In genomic region chr2:148719195-148719749, GRCh38 we compare ENCODE assay signal across 34 cellular contexts.
DNase-seq lines count a peak whose midpoint lies in the region; ATAC-seq, FAIRE-seq and TF ChIP-seq lines count a peak whose summit lies in the region.
"Had no signal": no experiment of that assay in that cellular context is flagged by ENCODE, and none has a peak within 500 bp of the region (broad histone marks: within the 10 kb centered on the region; RNA-seq: fewer than 3 reads in every experiment).

No MANE protein-coding gene starts in this region.

- ATAC-seq in GM12878: no peak
- ATAC-seq: GM23338, Panc1 had no signal

- 78% methylated on average over 6 of the region's 6 CpGs for WGBS in GM12878 (ENCODE audit: insufficient coverage, insufficient replicate concordance, low lambda C conversion rate, missing lambda C conversion rate)

- RAD21 ChIA-PET in GM12878 (lab: Charles Lee; ENCODE audit: unreplicated experiment): no interaction called here

- CTCF ChIA-PET in CD4-positive, alpha-beta memory T cell (lab: Charles Lee; ENCODE audit: partially characterized antibody): interaction anchor here (1.4 kb wide), 1 partner anchor 210 kb away, joined by 3 read pairs; no protein-coding TSS in a partner anchor
- CTCF ChIA-PET in GM12878 (lab: Yijun Ruan, JAX): interaction anchor here (0.7 to 1.7 kb wide), 3 partner anchors 12 to 20 kb away, joined by 3 to 4 read pairs (median 3); no protein-coding TSS in a partner anchor

- TF ChIP-seq RAD21 in GM12878 (IDR thresholded peaks at IDR 0.05; ENCODE audit: insufficient read depth, low read depth, low read length): no peak

- peaks cover 76 to 93% (median 86%) of the 10 kb centered on the region in 4 donors for H3K4me1 Mint-ChIP-seq in CD4-positive, alpha-beta memory T cell

- peaks cover 76% of the 10 kb centered on the region for H3K4me1 ChIP-seq in CD4-positive, alpha-beta memory T cell (ENCODE audit: insufficient read depth, low read length)
- H3K4me1 ChIP-seq in GM12878 (ENCODE audit: control insufficient read depth, insufficient read depth, low read length): peaks cover 15% of the 10 kb centered on the region
- H3K4me1 ChIP-seq in neutrophil (ENCODE audit: control insufficient read depth in 1 of 2, insufficient read depth in 1 of 2, low read depth in 1 of 2, low read length in 1 of 2): peaks cover 7 to 17% of the 10 kb centered on the region in 2 experiments

- peaks cover 20 to 34% of the 10 kb centered on the region in 2 donors for H3K36me3 Mint-ChIP-seq in CD4-positive, alpha-beta memory T cell

- H3K9me3 Mint-ChIP-seq in CD4-positive, alpha-beta memory T cell: peaks cover 0 to 6% (median 0%) of the 10 kb centered on the region in 8 donors
- H3K9me3 Mint-ChIP-seq: GM23338 had no signal

- DNase-seq in CD4-positive, alpha-beta memory T cell: no peak
- DNase-seq in GM12878 (ENCODE audit: low read depth, low spot score): no peak
- DNase-seq in SKM-1 (lab: John Stamatoyannopoulos, UW; ENCODE audit: unreplicated experiment): no peak
- DNase-seq in activated CD8-positive, alpha-beta memory T cell treated with anti-CD3 and anti-CD28 coated beads, Interleukin-2, amount 50 U/mL, for 4 hours: no peak
- DNase-seq in amniotic stem cell (lab: John Stamatoyannopoulos, UW): no peak
- DNase-seq: activated CD4-positive, alpha-beta T cell treated with anti-CD3 and anti-CD28 coated beads, Interleukin-2, amount 10 ng/mL, durations not matched to agents 24 days and 14 days; activated naive CD4-positive, alpha-beta T cell treated with anti-CD3 and anti-CD28 coated beads for 36 hours; Calu3; DMS79; effector CD8-positive, alpha-beta T cell; GDM1; HFFc6; hypothalamus; left colon; NCI-H146; NCI-H345; NCI-H69; stimulated activated CD4-positive, alpha-beta T cell treated with anti-CD3 and anti-CD28 coated beads, Interleukin-1b, Interleukin-23, amount 100 ng/mL, for 48 hours; stomach; SW 1271; T-helper 9 cell had no signal

- peak overlapping the region; percentile 24 for H3K27ac ChIP-seq in C4-2B
- H3K27ac ChIP-seq in CD4-positive, alpha-beta memory T cell (ENCODE audit: low read depth, low read length): no peak overlapping the region
- no peak overlapping the region for H3K27ac ChIP-seq in GM12878 (ENCODE audit: control insufficient read depth, insufficient read depth)
- H3K27ac ChIP-seq in neutrophil: peak overlapping the region; percentile 15
- H3K27ac ChIP-seq: ascending aorta, BLaER1, epithelial cell of prostate, parathyroid adenoma, stomach, VCaP had no signal

- no peak for TF ChIP-seq EP300 in GM12878 (IDR thresholded peaks at IDR 0.05; ENCODE audit: borderline replicate concordance in 1 of 2, control insufficient read depth in 1 of 2, low read depth in 2 of 2, low read length in 2 of 2)

- in situ Hi-C loops in GM12878 (cut with MboI): no loop called here

- no peak for TF ChIP-seq POLR2A in GM12878 (IDR thresholded peaks at IDR 0.05; ENCODE audit: low read depth, low read length)

- H3K9ac ChIP-seq in GM12878 (ENCODE audit: control insufficient read depth, insufficient read depth, low read length): no peak overlapping the region
- H3K9ac ChIP-seq: BLaER1, parathyroid adenoma had no signal

- no peak for FAIRE-seq in GM12878 (lab: Jason Lieb, UNC)
- FAIRE-seq: colon had no signal

- POLR2A ChIA-PET in CD4-positive, alpha-beta memory T cell (lab: Charles Lee; ENCODE audit: partially characterized antibody): no interaction called here
- POLR2A ChIA-PET in GM12878 (lab: Charles Lee): no interaction called here

- H3K27ac Mint-ChIP-seq in CD4-positive, alpha-beta memory T cell: peak overlapping the region in 4 of 7 donors; percentile 34 to 44 (median 40)
- H3K27ac Mint-ChIP-seq: GM23338, HFFc6 had no signal

- H3K9me3 ChIP-seq in CD4-positive, alpha-beta memory T cell (ENCODE audit: control insufficient read depth in 1 of 2, low read length in 2 of 2): no peaks in the 10 kb centered on the region
- H3K9me3 ChIP-seq in GM12878 (replicated peaks; ENCODE audit: control insufficient read depth, insufficient read depth, low read length): peaks cover 3% of the 10 kb centered on the region
- H3K9me3 ChIP-seq in neutrophil: no peaks in the 10 kb centered on the region
- H3K9me3 ChIP-seq: right atrium auricular region had no signal

- SMC1A ChIA-PET in GM12878 (lab: Charles Lee; ENCODE audit: uncharacterized antibody, unreplicated experiment): interaction anchor here (0.7 to 1.8 kb wide), 2 partner anchors 19 to 21 kb away, joined by 5 read pairs; no protein-coding TSS in a partner anchor

- peaks cover 12% of the 10 kb centered on the region for H3K79me2 ChIP-seq in GM12878 (ENCODE audit: control insufficient read depth, insufficient read depth, low read length)

- H3K4me3 ChIP-seq in CD4-positive, alpha-beta memory T cell (ENCODE audit: low read length in 2 of 2): no peak overlapping the region
- H3K4me3 ChIP-seq in GM12878: no peak overlapping the region
- H3K4me3 ChIP-seq in neutrophil (ENCODE audit: low read depth in 1 of 2, low read length in 1 of 2): no peak overlapping the region
- H3K4me3 ChIP-seq: ascending aorta, BLaER1, GM23338, right atrium auricular region, stomach had no signal

- TF ChIP-seq CTCF in C4-2B (conservative IDR thresholded peaks at IDR 0.05): no peak
- TF ChIP-seq CTCF in GM12878 (IDR thresholded peaks at IDR 0.05 in 2 of 3, conservative IDR thresholded peaks at IDR 0.05 in 1 of 3; ENCODE audit: control insufficient read depth in 2 of 3, extremely low read depth in 1 of 3, insufficient read depth in 1 of 3, low read depth in 3 of 3, low read length in 3 of 3): no peak
- TF ChIP-seq CTCF in neutrophil (IDR thresholded peaks at IDR 0.05): no peak

- no TSS peak for BruUV-seq in GM12878 (replicated peaks; lab: Mats Ljungman, UMichigan)

- no peaks in the 10 kb centered on the region for H3K27me3 Mint-ChIP-seq in CD4-positive, alpha-beta memory T cell
- H3K27me3 Mint-ChIP-seq: activated CD4-positive, alpha-beta T cell treated with anti-CD3 and anti-CD28 coated beads, Interleukin-2, amount 10 ng/mL, durations not matched to agents 24 days and 14 days; IgD-negative memory B cell had no signal

- no peaks in the 10 kb centered on the region for H3K27me3 ChIP-seq in CD4-positive, alpha-beta memory T cell (ENCODE audit: insufficient read depth, low read length)
- H3K27me3 ChIP-seq in GM12878 (replicated peaks in 1 of 2; ENCODE audit: control insufficient read depth in 2 of 2, insufficient read depth in 2 of 2, low read length in 1 of 2) (no peaks in the 10 kb centered on the region), neutrophil (no peaks in the 10 kb centered on the region)
- H3K27me3 ChIP-seq: ascending aorta, BLaER1, right atrium auricular region, stomach had no signal

- H4K20me1 ChIP-seq in GM12878 (ENCODE audit: control insufficient read depth, insufficient read depth): no peaks in the 10 kb centered on the region

- H3K36me3 ChIP-seq in CD4-positive, alpha-beta memory T cell (ENCODE audit: insufficient read depth, low read length): no peaks in the 10 kb centered on the region
- H3K36me3 ChIP-seq in GM12878 (ENCODE audit: control insufficient read depth in 2 of 2, insufficient read depth in 2 of 2, low read length in 1 of 2) (peaks cover 0 to 1% of the 10 kb centered on the region in 2 experiments; a peak in 2 of 4 replicates), neutrophil (no peaks in the 10 kb centered on the region)
- H3K36me3 ChIP-seq: ascending aorta, right atrium auricular region had no signal

- intact Hi-C loops in CD4-positive, alpha-beta memory T cell (cut with micrococcal nuclease): no loop called here
- intact Hi-C loops in GM12878 (cut with micrococcal nuclease; ENCODE audit: unreplicated experiment): no loop called here

- no peak overlapping the region for H3K4me2 ChIP-seq in GM12878 (ENCODE audit: control insufficient read depth, insufficient read depth)
- H3K4me2 ChIP-seq: BLaER1, GM23338 had no signal

- H3K4me3 Mint-ChIP-seq in CD4-positive, alpha-beta memory T cell: peak overlapping the region in 7 of 8 donors; percentile 13 to 45 (median 27)
- H3K4me3 Mint-ChIP-seq: activated CD4-positive, alpha-beta T cell treated with anti-CD3 and anti-CD28 coated beads, Interleukin-2, amount 10 ng/mL, durations not matched to agents 24 days and 14 days; activated naive CD4-positive, alpha-beta T cell treated with anti-CD3 and anti-CD28 coated beads for 36 hours; GM23338; HFFc6; neural crest cell had no signal

- no peak overlapping the region for H2AFZ ChIP-seq in GM12878 (ENCODE audit: control insufficient read depth, low read depth, low read length)
- H2AFZ ChIP-seq: GM23338, parathyroid adenoma had no signal

TF ChIP-seq in GM12878, 131 proteins besides CTCF, POLR2A, EP300 and RAD21:
- 0 out of 2 replicates have a peak, but pooled peaks have one; percentile 7 for TF ChIP-seq RUNX3 (IDR thresholded peaks at IDR 0.05; ENCODE audit: low read length)
- no peak for TF ChIP-seq GATAD2B (conservative IDR thresholded peaks at IDR 0.05; ENCODE audit: low read depth)
- no peak for TF ChIP-seq CBX5 (IDR thresholded peaks at IDR 0.05; ENCODE audit: low read depth)
- TF ChIP-seq TCF12 (IDR thresholded peaks at IDR 0.05; ENCODE audit: low read depth, low read length): no peak

Comparison
In these comparisons a context has a peak if more than half of its experiments do, and no peak if none do; other contexts are left out.
1. H3K27ac ChIP-seq: peak in C4-2B (single experiment) and neutrophil (single experiment); none in CD4-positive, alpha-beta memory T cell (single experiment) and GM12878 (single experiment).